8 cellular contexts compared by ENCODE assay signal in genomic region chr2:87476936-87477335, GRCh38.
DNase-seq lines count a peak whose midpoint lies in the region; ATAC-seq and TF ChIP-seq lines count a peak whose summit lies in the region.
"Not testable (repeated sequence)": the region's sequence is repeated elsewhere in the genome, so short reads cannot be mapped to it uniquely, and the experiment has no call there.

No MANE protein-coding gene starts in this region.

- not testable (repeated sequence) for H3K4me1 ChIP-seq in CD8-positive, alpha-beta memory T cell (ENCODE audit: insufficient read depth, low read length)

- H3K27me3 Mint-ChIP-seq in CD8-positive, alpha-beta memory T cell; natural killer cell treated with Interleukin-12 subunit alpha and Interleukin-12 subunit beta and Interleukin-15 and Interleukin-18, amount 100 ng/mL, for 72 hours; stimulated activated naive CD8-positive, alpha-beta T cell treated with anti-CD3 and anti-CD28 coated beads, Interleukin-15, Interleukin-2, amounts not matched to agents 100 ng/mL and 50 ng/mL, for 24 hours: not testable (repeated sequence)

- H3K4me3 ChIP-seq in CD8-positive, alpha-beta memory T cell (ENCODE audit: low read length): not testable (repeated sequence)
- H3K4me3 ChIP-seq in fibroblast of villous mesenchyme (ENCODE audit: low read depth, low read length): peak overlapping the region; percentile 27

- peak; percentile 75 to 81 for ATAC-seq in activated naive CD4-positive, alpha-beta T cell treated with anti-CD3 and anti-CD28 coated beads, Interleukin-2, amount 50 U/mL, for 72 hours
- peak; percentile 90 for ATAC-seq in natural killer cell treated with Interleukin-12 subunit alpha and Interleukin-12 subunit beta and Interleukin-15 and Interleukin-18, amount 100 ng/mL, for 72 hours

- CTCF ChIA-PET in CD8-positive, alpha-beta memory T cell (lab: Charles Lee): not testable (repeated sequence)

- not testable (repeated sequence) for TF ChIP-seq CTCF in fibroblast of villous mesenchyme (IDR thresholded peaks at IDR 0.05; ENCODE audit: insufficient read depth, low read depth, low read length)

- peak overlapping the region; percentile 72 to 98 (median 90) for H3K27ac Mint-ChIP-seq in CD8-positive, alpha-beta memory T cell
- H3K27ac Mint-ChIP-seq in activated naive CD4-positive, alpha-beta T cell treated with anti-CD3 and anti-CD28 coated beads, Interleukin-2, amount 50 U/mL, for 72 hours: peak overlapping the region; percentile 86 to 90
- H3K27ac Mint-ChIP-seq in natural killer cell treated with Interleukin-12 subunit alpha and Interleukin-12 subunit beta and Interleukin-15 and Interleukin-18, amount 100 ng/mL, for 72 hours: peak overlapping the region; percentile 61 to 71
- peak overlapping the region; percentile 94 for H3K27ac Mint-ChIP-seq in stimulated activated naive CD8-positive, alpha-beta T cell treated with anti-CD3 and anti-CD28 coated beads, Interleukin-15, Interleukin-2, amounts not matched to agents 100 ng/mL and 50 ng/mL, for 24 hours

- not testable (repeated sequence) for H3K36me3 ChIP-seq in CD8-positive, alpha-beta memory T cell (ENCODE audit: insufficient read depth, low read length); KOPT-K1 (ENCODE audit: insufficient read depth, low read length)

- H3K27me3 ChIP-seq in CD8-positive, alpha-beta memory T cell (ENCODE audit: insufficient read depth, low read length, poor library complexity, severe bottlenecking): not testable (repeated sequence)

- H3K4me3 Mint-ChIP-seq in CD8-positive, alpha-beta memory T cell: peak overlapping the region in 5 of 7 donors; percentile 13 to 82 (median 74)
- peak overlapping the region; percentile 54 for H3K4me3 Mint-ChIP-seq in natural killer cell treated with Interleukin-12 subunit alpha and Interleukin-12 subunit beta and Interleukin-15 and Interleukin-18, amount 100 ng/mL, for 72 hours
- H3K4me3 Mint-ChIP-seq in stimulated activated naive CD8-positive, alpha-beta T cell treated with anti-CD3 and anti-CD28 coated beads, Interleukin-15, Interleukin-2, amounts not matched to agents 100 ng/mL and 50 ng/mL, for 24 hours: peak overlapping the region; percentile 76

- H3K9me3 Mint-ChIP-seq in CD8-positive, alpha-beta memory T cell; activated naive CD4-positive, alpha-beta T cell treated with anti-CD3 and anti-CD28 coated beads, Interleukin-2, amount 50 U/mL, for 72 hours; natural killer cell treated with Interleukin-12 subunit alpha and Interleukin-12 subunit beta and Interleukin-15 and Interleukin-18, amount 100 ng/mL, for 72 hours; stimulated activated naive CD8-positive, alpha-beta T cell treated with anti-CD3 and anti-CD28 coated beads, Interleukin-15, Interleukin-2, amounts not matched to agents 100 ng/mL and 50 ng/mL, for 24 hours: not testable (repeated sequence)

- H3K27ac ChIP-seq in CD8-positive, alpha-beta memory T cell (ENCODE audit: low read depth, low read length): not testable (repeated sequence)
- H3K27ac ChIP-seq in KOPT-K1 (ENCODE audit: low read depth, low read length, poor library complexity, severe bottlenecking): peak overlapping the region; percentile 49

- POLR2A ChIA-PET in CD8-positive, alpha-beta memory T cell (lab: Charles Lee): not testable (repeated sequence)

- H3K9me3 ChIP-seq in CD8-positive, alpha-beta memory T cell (ENCODE audit: low read length); KOPT-K1 (ENCODE audit: insufficient read depth, low read length, poor library complexity, severe bottlenecking): not testable (repeated sequence)

- H3K36me3 Mint-ChIP-seq in CD8-positive, alpha-beta memory T cell: peaks cover 0 to 21% (median 0%) of the 10 kb centered on the region in 3 donors
- peaks cover 13 to 14% of the 10 kb centered on the region in 2 donors for H3K36me3 Mint-ChIP-seq in activated naive CD4-positive, alpha-beta T cell treated with anti-CD3 and anti-CD28 coated beads, Interleukin-2, amount 50 U/mL, for 72 hours
- H3K36me3 Mint-ChIP-seq in natural killer cell treated with Interleukin-12 subunit alpha and Interleukin-12 subunit beta and Interleukin-15 and Interleukin-18, amount 100 ng/mL, for 72 hours: not testable (repeated sequence)
- H3K36me3 Mint-ChIP-seq in stimulated activated naive CD8-positive, alpha-beta T cell treated with anti-CD3 and anti-CD28 coated beads, Interleukin-15, Interleukin-2, amounts not matched to agents 100 ng/mL and 50 ng/mL, for 24 hours (ENCODE audit: low read depth): peaks cover 16% of the 10 kb centered on the region

- peak in 3 of 5 donors; percentile 18 to 75 (median 29) for DNase-seq in CD8-positive, alpha-beta memory T cell
- peak; percentile 43 for DNase-seq in activated CD4-positive, CD25-positive, alpha-beta regulatory T cell treated with anti-CD3 and anti-CD28 coated beads, Interleukin-2, amount 50 U/mL, for 16 hours (ENCODE audit: low read depth, low spot score)
- DNase-seq in activated T-cell treated with anti-CD3 and anti-CD28 coated beads for 4 hours: peak; percentile 25
- peak in 1 of 2 donors; percentile 61 for DNase-seq in activated naive CD4-positive, alpha-beta T cell treated with anti-CD3 and anti-CD28 coated beads, Interleukin-2, amount 50 U/mL, for 72 hours (ENCODE audit: low spot score in 2 of 2)
- DNase-seq in fibroblast of villous mesenchyme (ENCODE audit: low read depth): not testable (repeated sequence)
- peak; percentile 68 for DNase-seq in natural killer cell treated with Interleukin-12 subunit alpha and Interleukin-12 subunit beta and Interleukin-15 and Interleukin-18, amount 100 ng/mL, for 72 hours (ENCODE audit: low spot score)

- peaks cover 14 to 34% (median 27%) of the 10 kb centered on the region in 3 donors for H3K4me1 Mint-ChIP-seq in CD8-positive, alpha-beta memory T cell
- H3K4me1 Mint-ChIP-seq in natural killer cell treated with Interleukin-12 subunit alpha and Interleukin-12 subunit beta and Interleukin-15 and Interleukin-18, amount 100 ng/mL, for 72 hours (ENCODE audit: low read depth in 2 of 2): peaks cover 10 to 18% of the 10 kb centered on the region in 2 donors
- peaks cover 51% of the 10 kb centered on the region for H3K4me1 Mint-ChIP-seq in stimulated activated naive CD8-positive, alpha-beta T cell treated with anti-CD3 and anti-CD28 coated beads, Interleukin-15, Interleukin-2, amounts not matched to agents 100 ng/mL and 50 ng/mL, for 24 hours (ENCODE audit: low read depth)
